8 cellular contexts compared by ENCODE assay signal in genomic region chr14:42222924-42223471, GRCh38.
A peak's percentile ranks its signal among the peaks of the same experiment; 100 is the strongest.
DNase-seq lines count a peak whose midpoint lies in the region; ATAC-seq and TF ChIP-seq lines count a peak whose summit lies in the region.

No MANE protein-coding gene starts in this region.

- no peak overlapping the region for H3K4me3 Mint-ChIP-seq in osteocyte (ENCODE audit: unreplicated experiment)

- DNase-seq in HFF-Myc (ENCODE audit: extremely low read depth, low read depth) (peak; percentile 58), NCI-H1105 (lab: John Stamatoyannopoulos, UW) (peak; percentile 96), amniotic epithelial cell (ENCODE audit: low read depth) (peak; percentile 73), osteocyte (ENCODE audit: extremely low spot score, unreplicated experiment) (no peak), germinal center (ENCODE audit: low spot score) (no peak), HEK293T (ENCODE audit: extremely low spot score) (no peak)
- no peak for DNase-seq in stimulated activated CD4-positive, alpha-beta T cell treated with anti-CD3 and anti-CD28 coated beads, Interleukin-12 subunit alpha, Interleukin-12 subunit beta, amount 100 ng/mL, for 4 hours

- H3K4me3 ChIP-seq in HFF-Myc (replicated peaks; ENCODE audit: low read depth, low read length), result no peak overlapping the region

- POLR2A ChIA-PET in HEK293T (lab: Yijun Ruan, JAX), result no interaction called here

- peaks cover 11% of the 10 kb centered on the region for H3K27me3 Mint-ChIP-seq in osteocyte (ENCODE audit: unreplicated experiment)

- CTCF ChIA-PET in HEK293T (lab: Yijun Ruan, JAX), result no interaction called here

- no peaks in the 10 kb centered on the region for H3K9me3 Mint-ChIP-seq in osteocyte (ENCODE audit: unreplicated experiment)

- ATAC-seq in GM18499 (IDR thresholded peaks at IDR 0.05; ENCODE audit: insufficient read depth, unreplicated experiment), result peak; percentile 91

- H3K36me3 Mint-ChIP-seq in osteocyte (ENCODE audit: unreplicated experiment), result no peaks in the 10 kb centered on the region

- peaks cover 6% of the 10 kb centered on the region for H3K4me1 Mint-ChIP-seq in osteocyte (ENCODE audit: unreplicated experiment)

- peak overlapping the region; percentile 0 for H3K27ac Mint-ChIP-seq in osteocyte (ENCODE audit: unreplicated experiment)

- TF ChIP-seq CTCF in HFF-Myc (IDR thresholded peaks at IDR 0.05; ENCODE audit: low read depth, low read length, missing control alignments) (no peak), osteocyte (IDR thresholded peaks at IDR 0.05) (no peak)

TF ChIP-seq in HEK293T, 16 proteins besides CTCF, POLR2A, EP300 and RAD21:
- TF ChIP-seq ZNF384 (IDR thresholded peaks at IDR 0.05), result no peak
TF ChIP-seq in HEK293T: peak in this region for 0.

Comparison
In these comparisons a context has a peak if more than half of its experiments do, and no peak if none do; other contexts are left out.
1. DNase-seq: peak in HFF-Myc (single experiment), NCI-H1105 (single experiment) and amniotic epithelial cell (single experiment); none in osteocyte (single experiment), stimulated activated CD4-positive, alpha-beta T cell treated with anti-CD3 and anti-CD28 coated beads, Interleukin-12 subunit alpha, Interleukin-12 subunit beta, amount 100 ng/mL, for 4 hours (single experiment), germinal center (single experiment) and HEK293T (single experiment).